21 cellular contexts compared by ENCODE assay signal in the genomic region with DNA sequence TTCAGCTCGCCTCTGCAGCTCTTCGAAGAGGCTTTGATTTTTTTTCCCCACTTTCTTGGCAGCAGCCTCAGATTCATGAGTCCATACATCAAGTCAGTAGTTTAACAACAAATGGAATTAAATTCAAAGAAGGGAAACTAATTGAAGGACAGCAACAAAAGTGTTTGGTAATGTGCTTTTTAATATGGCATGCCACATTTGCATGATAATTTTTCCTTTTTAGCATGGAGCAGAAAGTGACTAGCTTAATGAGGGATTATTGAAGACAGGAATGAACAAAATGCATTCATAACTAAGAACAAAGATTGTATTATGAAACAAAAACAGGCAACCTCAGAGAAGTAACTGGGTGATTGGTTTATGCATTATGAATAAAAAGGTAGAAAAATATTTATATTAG.
"Had no signal": no experiment of that assay in that cellular context is flagged by ENCODE, and none has a peak within 500 bp of the region (broad histone marks: within the 10 kb centered on the region; RNA-seq: fewer than 3 reads in every experiment).

No MANE protein-coding gene starts in this region.

- DNase-seq: activated B cell treated with CpG ODN at 0.5 μM for 24 hours; activated CD4-positive, alpha-beta T cell treated with anti-CD3 and anti-CD28 coated beads, Interleukin-2, amount 10 ng/mL, durations not matched to agents 24 days and 14 days; activated CD8-positive, alpha-beta memory T cell treated with anti-CD3 and anti-CD28 coated beads, Interleukin-2, amount 50 U/mL, for 4 hours; activated CD8-positive, alpha-beta T cell treated with anti-CD3 and anti-CD28 coated beads, Interleukin-2, amount 10 ng/mL, durations not matched to agents 7 days and 5 days; activated gamma-delta T cell treated with Interleukin-2 at 50 U/mL for 16 hours; activated naive CD8-positive, alpha-beta T cell treated with anti-CD3 and anti-CD28 coated beads for 36 hours; activated T-cell treated with anti-CD3 and anti-CD28 coated beads, Interleukin-2, amount 50 U/mL, for 72 hours; amygdala; brain microvascular endothelial cell; cortex of kidney; effector CD4-positive, alpha-beta T cell; esophagus squamous epithelium; head of caudate nucleus; nephron progenitor cell; stimulated activated CD4-positive, alpha-beta T cell treated with anti-CD3 and anti-CD28 coated beads, Interleukin-1b, Interleukin-23, amount 100 ng/mL, for 48 hours; stimulated activated naive CD8-positive, alpha-beta T cell treated with anti-CD3 and anti-CD28 coated beads, Interleukin-15, amount 100 ng/mL, for 72 hours; testis; upper lobe of left lung had no signal

- H3K27me3 ChIP-seq: brain microvascular endothelial cell, esophagus squamous epithelium, foreskin keratinocyte, testis, upper lobe of left lung had no signal

- H3K4me3 ChIP-seq: esophagus squamous epithelium, testis, upper lobe of left lung had no signal

- H3K27ac Mint-ChIP-seq: activated B cell treated with CpG ODN at 0.5 μM for 24 hours; activated CD4-positive, alpha-beta T cell treated with anti-CD3 and anti-CD28 coated beads, Interleukin-2, amount 10 ng/mL, durations not matched to agents 24 days and 14 days; activated CD8-positive, alpha-beta T cell treated with anti-CD3 and anti-CD28 coated beads, Interleukin-2, amount 10 ng/mL, durations not matched to agents 7 days and 5 days; activated naive CD8-positive, alpha-beta T cell treated with anti-CD3 and anti-CD28 coated beads for 36 hours; activated T-cell treated with anti-CD3 and anti-CD28 coated beads, Interleukin-2, amount 50 U/mL, for 72 hours; mesothelial cell of epicardium; nephron progenitor cell; stimulated activated naive CD8-positive, alpha-beta T cell treated with anti-CD3 and anti-CD28 coated beads, Interleukin-15, amount 100 ng/mL, for 72 hours had no signal

- H3K27me3 Mint-ChIP-seq: activated B cell treated with CpG ODN at 0.5 μM for 24 hours; activated CD4-positive, alpha-beta T cell treated with anti-CD3 and anti-CD28 coated beads, Interleukin-2, amount 10 ng/mL, durations not matched to agents 24 days and 14 days; activated naive CD8-positive, alpha-beta T cell treated with anti-CD3 and anti-CD28 coated beads for 36 hours; central memory CD8-positive, alpha-beta T cell; stimulated activated naive CD8-positive, alpha-beta T cell treated with anti-CD3 and anti-CD28 coated beads, Interleukin-15, amount 100 ng/mL, for 72 hours had no signal

- H3K9me3 ChIP-seq: esophagus squamous epithelium, testis, upper lobe of left lung had no signal

- H3K9me3 Mint-ChIP-seq: activated CD4-positive, alpha-beta T cell treated with anti-CD3 and anti-CD28 coated beads, Interleukin-2, amount 10 ng/mL, durations not matched to agents 24 days and 14 days; nephron progenitor cell had no signal

- H3K4me1 ChIP-seq: testis, upper lobe of left lung had no signal

- H3K36me3 Mint-ChIP-seq: activated naive CD8-positive, alpha-beta T cell treated with anti-CD3 and anti-CD28 coated beads for 36 hours; mesothelial cell of epicardium had no signal

- H3K36me3 ChIP-seq: brain microvascular endothelial cell, esophagus squamous epithelium, upper lobe of left lung had no signal

- H3K4me1 Mint-ChIP-seq: activated B cell treated with CpG ODN at 0.5 μM for 24 hours; activated CD4-positive, alpha-beta T cell treated with anti-CD3 and anti-CD28 coated beads, Interleukin-2, amount 10 ng/mL, durations not matched to agents 24 days and 14 days; activated naive CD8-positive, alpha-beta T cell treated with anti-CD3 and anti-CD28 coated beads for 36 hours; central memory CD8-positive, alpha-beta T cell; stimulated activated naive CD8-positive, alpha-beta T cell treated with anti-CD3 and anti-CD28 coated beads, Interleukin-15, amount 100 ng/mL, for 72 hours had no signal

- H3K4me3 Mint-ChIP-seq: activated B cell treated with CpG ODN at 0.5 μM for 24 hours; activated CD4-positive, alpha-beta T cell treated with anti-CD3 and anti-CD28 coated beads, Interleukin-2, amount 10 ng/mL, durations not matched to agents 24 days and 14 days; activated CD8-positive, alpha-beta T cell treated with anti-CD3 and anti-CD28 coated beads, Interleukin-2, amount 10 ng/mL, durations not matched to agents 7 days and 5 days; activated naive CD8-positive, alpha-beta T cell treated with anti-CD3 and anti-CD28 coated beads for 36 hours; activated T-cell treated with anti-CD3 and anti-CD28 coated beads, Interleukin-2, amount 50 U/mL, for 72 hours; central memory CD8-positive, alpha-beta T cell; mesothelial cell of epicardium; nephron progenitor cell; stimulated activated naive CD8-positive, alpha-beta T cell treated with anti-CD3 and anti-CD28 coated beads, Interleukin-15, amount 100 ng/mL, for 72 hours had no signal

- H3K27ac ChIP-seq: brain microvascular endothelial cell, esophagus squamous epithelium, foreskin keratinocyte, testis, upper lobe of left lung had no signal
